8 cellular contexts compared by ENCODE assay signal in the genomic region with DNA sequence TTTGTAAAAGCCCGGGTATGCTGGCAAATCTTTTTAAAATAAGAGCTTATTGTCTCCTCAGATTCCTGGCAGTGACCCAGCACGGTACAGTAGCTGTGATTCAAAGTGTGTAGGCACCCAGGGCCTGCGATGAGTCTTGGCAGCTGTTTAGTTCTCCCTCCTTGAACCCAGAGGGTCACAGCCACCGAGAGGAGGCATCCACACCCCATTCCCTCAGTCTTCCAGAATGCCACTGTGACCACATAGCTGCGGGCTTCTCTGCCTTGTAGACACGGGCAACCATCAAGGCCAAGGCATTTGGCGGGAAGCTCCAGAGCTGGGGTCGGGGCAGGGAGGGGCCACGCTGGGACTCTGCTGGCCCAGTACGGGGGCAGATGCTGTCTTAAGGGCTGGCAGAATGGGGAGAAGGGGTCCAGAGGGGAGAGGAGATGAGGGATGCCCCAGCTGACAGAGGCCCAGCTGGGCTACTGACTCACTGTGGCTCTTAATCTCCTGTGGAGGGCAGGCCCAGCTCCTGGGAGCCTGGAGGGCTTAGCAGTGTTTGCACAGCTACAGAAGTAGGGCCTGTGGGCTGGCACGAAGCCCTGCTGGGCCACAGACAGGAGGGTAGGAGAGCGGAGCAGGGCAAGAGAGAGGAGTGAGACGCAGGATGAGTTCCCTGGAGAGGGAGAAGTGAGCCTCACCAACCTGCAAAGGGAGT.
DNase-seq lines count a peak whose midpoint lies in the region; ATAC-seq, FAIRE-seq and TF ChIP-seq lines count a peak whose summit lies in the region.

No MANE protein-coding gene starts in this region.

- H3K18ac ChIP-seq in H1 (ENCODE audit: extremely low read depth, low read length) = peak overlapping the region; percentile 13; the same call in 1 of the 2 replicates

- no peak overlapping the region for H2BK120ac ChIP-seq in H1 (replicated peaks; ENCODE audit: low read depth, low read length)

- no peaks in the 10 kb centered on the region; the same call in 1 of the 2 replicates for H3K23me2 ChIP-seq in H1 (ENCODE audit: low read depth, low read length)

- no peaks in the 10 kb centered on the region; a peak in 1 of 7 replicates for H3K27me3 ChIP-seq in H1 (replicated peaks in 1 of 4; ENCODE audit: control insufficient read depth in 3 of 4, extremely low read depth in 1 of 4, insufficient read depth in 3 of 4, low read length in 3 of 4)

- POLR2A ChIA-PET in H1 (lab: Charles Lee; ENCODE audit: partially characterized antibody) = interaction anchor here (1.0 to 1.3 kb wide), 3 partner anchors 8 to 29 kb away, joined by 3 to 4 read pairs (median 3); no protein-coding TSS in a partner anchor

- DNase-seq in H4 (ENCODE audit: low spot score) (peak; percentile 99), NCI-H510A treated with DMSO at 0.1 percent for 48 hours (lab: John Stamatoyannopoulos, UW) (peak; percentile 93), H1 (ENCODE audit: low read depth in 1 of 2, low spot score in 2 of 2) (no peak), skeletal muscle cell (ENCODE audit: low read depth) (peak; percentile 78), sciatic nerve (ENCODE audit: low spot score) (no peak)
- no peak for DNase-seq in activated CD8-positive, alpha-beta memory T cell treated with anti-CD3 and anti-CD28 coated beads for 24 hours

- no peak overlapping the region for H3K23ac ChIP-seq in H1 (ENCODE audit: insufficient read length)

- no peak overlapping the region for H4K91ac ChIP-seq in H1 (replicated peaks; ENCODE audit: insufficient read length, low read length)

- no peak overlapping the region for H3K27ac ChIP-seq in H1 (ENCODE audit: low read depth, low read length)

- H2BK15ac ChIP-seq in H1 (ENCODE audit: low read length) = no peak overlapping the region

- H3K4me3 ChIP-seq in H1 (ENCODE audit: extremely low read depth in 1 of 4, insufficient read depth in 2 of 4, low read depth in 3 of 4, low read length in 4 of 4) (no peak overlapping the region), skeletal muscle cell (ENCODE audit: low read depth, low read length) (no peak overlapping the region)

- WGBS in H1 (ENCODE audit: extremely low coverage in 1 of 2, insufficient coverage in 1 of 2, insufficient read length in 1 of 2, insufficient replicate concordance in 2 of 2, low coverage in 1 of 2, low lambda C conversion rate in 2 of 2, missing lambda C conversion rate in 1 of 2), 2 experiments = 90% methylated on average over 12 of the region's 13 CpGs; no CpG with 5 or more reads in 1 of the 2 experiments

- CTCF ChIA-PET in H1 (lab: Charles Lee; ENCODE audit: partially characterized antibody) = interaction anchor here (1.0 to 1.5 kb wide), 7 partner anchors 12 to 144 kb away, joined by 3 to 6 read pairs (median 3); no protein-coding TSS in a partner anchor

- peak overlapping the region; percentile 60; the same call in 1 of the 2 replicates for H2BK12ac ChIP-seq in H1 (ENCODE audit: low read depth, low read length)

- H3K14ac ChIP-seq in H1 (ENCODE audit: insufficient read length) = no peak overlapping the region

- peak overlapping the region in 1 of 2 experiments; percentile 38; a peak in 1 of 4 replicates for H3K4me2 ChIP-seq in H1 (ENCODE audit: insufficient read depth in 1 of 2, low read depth in 2 of 2, low read length in 2 of 2)

- ATAC-seq in sciatic nerve = no peak
- no peak for ATAC-seq in HG03280 (IDR thresholded peaks at IDR 0.05; ENCODE audit: unreplicated experiment)
- no peak for ATAC-seq in GM18519 (IDR thresholded peaks at IDR 0.05; ENCODE audit: low FRiP score, unreplicated experiment)

- no peak overlapping the region for H2BK5ac ChIP-seq in H1 (ENCODE audit: low read depth, low read length)

- H3K4ac ChIP-seq in H1 (replicated peaks; ENCODE audit: insufficient read length, low read depth, low read length) = no peak overlapping the region

- no peaks in the 10 kb centered on the region; the same call in 1 of the 2 replicates for H3K79me1 ChIP-seq in H1 (ENCODE audit: low read depth, low read length)

- FAIRE-seq in H1 (lab: Jason Lieb, UNC) = no peak

- H4K20me1 ChIP-seq in H1 (replicated peaks in 1 of 2; ENCODE audit: control insufficient read depth in 1 of 2, insufficient read depth in 2 of 2, low read length in 2 of 2) = no peaks in the 10 kb centered on the region

- peaks cover 3 to 19% (median 12%) of the 10 kb centered on the region in 4 experiments; a peak in 6 of 7 replicates for H3K4me1 ChIP-seq in H1 (replicated peaks in 1 of 4; ENCODE audit: control insufficient read depth in 3 of 4, insufficient read depth in 4 of 4, low read length in 3 of 4)

- H3K9ac ChIP-seq in H1 (replicated peaks in 1 of 4; ENCODE audit: extremely low read depth in 1 of 4, low read depth in 3 of 4, low read length in 3 of 4) = no peak overlapping the region

- TF ChIP-seq RAD21 in H1 (IDR thresholded peaks at IDR 0.05 in 1 of 2, conservative IDR thresholded peaks at IDR 0.05 in 1 of 2; ENCODE audit: low read depth in 2 of 2, low read length in 2 of 2) = no peak

- H2BK20ac ChIP-seq in H1 (ENCODE audit: low read length) = no peak overlapping the region

- no peaks in the 10 kb centered on the region for H3K36me3 ChIP-seq in H1 (ENCODE audit: control insufficient read depth in 2 of 4, insufficient read depth in 4 of 4, low read length in 3 of 4)

- H3K79me2 ChIP-seq in H1 (ENCODE audit: control insufficient read depth in 1 of 2, insufficient read depth in 2 of 2, low read length in 2 of 2) = no peaks in the 10 kb centered on the region

- no peaks in the 10 kb centered on the region for H3K9me3 ChIP-seq in H1 (ENCODE audit: insufficient read depth in 2 of 2, low read depth in 1 of 2, low read length in 1 of 2)

- TF ChIP-seq EP300 in H1 (IDR thresholded peaks at IDR 0.05; ENCODE audit: borderline replicate concordance in 1 of 2, low read depth in 2 of 2, low read length in 2 of 2) = no peak

- H2AFZ ChIP-seq in H1 (ENCODE audit: low read length) = no peak overlapping the region

- H4K8ac ChIP-seq in H1 (ENCODE audit: extremely low read depth, insufficient read depth, low read length) = no peak overlapping the region

- intact Hi-C loops in sciatic nerve (cut with DNase I) = no loop called here

- H2AK5ac ChIP-seq in H1 (ENCODE audit: low read depth, low read length) = no peak overlapping the region; the same call in 1 of the 2 replicates

- no peak overlapping the region for H3K56ac ChIP-seq in H1 (replicated peaks; ENCODE audit: insufficient read length, low read depth, low read length)

- no peak for TF ChIP-seq CTCF in H1 (IDR thresholded peaks at IDR 0.05; ENCODE audit: control extremely low read depth in 1 of 3, insufficient read depth in 1 of 3, low read depth in 1 of 3, low read length in 3 of 3)

- TF ChIP-seq POLR2A in H1 (IDR thresholded peaks at IDR 0.05; ENCODE audit: control extremely low read depth in 1 of 2, low read depth in 2 of 2, low read length in 2 of 2) = no peak

- H4K5ac ChIP-seq in H1 (ENCODE audit: insufficient read length, low read depth, low read length) = no peak overlapping the region

TF ChIP-seq in H1, 55 proteins besides CTCF, POLR2A, EP300 and RAD21:
- no peak for TF ChIP-seq SP2 (IDR thresholded peaks at IDR 0.05; ENCODE audit: low read length)
- TF ChIP-seq POLR2AphosphoS5 (IDR thresholded peaks at IDR 0.05; ENCODE audit: low read depth, low read length) = no peak
- no peak for TF ChIP-seq EGR1 (IDR thresholded peaks at IDR 0.05; ENCODE audit: borderline replicate concordance, low read depth, low read length)
- TF ChIP-seq CBX8 (IDR thresholded peaks at IDR 0.05; ENCODE audit: borderline replicate concordance, low read depth, low read length) = no peak
- TF ChIP-seq SP4 (IDR thresholded peaks at IDR 0.05; ENCODE audit: low read length) = no peak
- TF ChIP-seq BCL11A (IDR thresholded peaks at IDR 0.05; ENCODE audit: low read depth in 2 of 2, low read length in 2 of 2) = no peak
- TF ChIP-seq HDAC6 (IDR thresholded peaks at IDR 0.05; ENCODE audit: low read depth, low read length) = no peak
- TF ChIP-seq SIX5 (IDR thresholded peaks at IDR 0.05; ENCODE audit: low read depth, low read length) = no peak
- TF ChIP-seq, protein P1, sequence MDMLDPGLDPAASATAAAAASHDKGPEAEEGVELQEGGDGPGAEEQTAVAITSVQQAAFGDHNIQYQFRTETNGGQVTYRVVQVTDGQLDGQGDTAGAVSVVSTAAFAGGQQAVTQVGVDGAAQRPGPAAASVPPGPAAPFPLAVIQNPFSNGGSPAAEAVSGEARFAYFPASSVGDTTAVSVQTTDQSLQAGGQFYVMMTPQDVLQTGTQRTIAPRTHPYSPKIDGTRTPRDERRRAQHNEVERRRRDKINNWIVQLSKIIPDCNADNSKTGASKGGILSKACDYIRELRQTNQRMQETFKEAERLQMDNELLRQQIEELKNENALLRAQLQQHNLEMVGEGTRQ (IDR thresholded peaks at IDR 0.05; ENCODE audit: low read length) = no peak
- no peak for TF ChIP-seq RXRA (IDR thresholded peaks at IDR 0.05; ENCODE audit: insufficient read depth, low read depth, low read length)
- no peak for TF ChIP-seq RNF2 (IDR thresholded peaks at IDR 0.05; ENCODE audit: borderline replicate concordance, low read depth, low read length, missing control alignments, poor library complexity, severe bottlenecking)

Comparison
In these comparisons a context has a peak if more than half of its experiments do, and no peak if none do; other contexts are left out.
1. DNase-seq: peak in H4 (single experiment), NCI-H510A treated with DMSO at 0.1 percent for 48 hours (single experiment) and skeletal muscle cell (single experiment); none in H1 (0 of 2), sciatic nerve (single experiment) and activated CD8-positive, alpha-beta memory T cell treated with anti-CD3 and anti-CD28 coated beads for 24 hours (single experiment).